ENCODE assay signal across 28 cellular contexts in the genomic region with DNA sequence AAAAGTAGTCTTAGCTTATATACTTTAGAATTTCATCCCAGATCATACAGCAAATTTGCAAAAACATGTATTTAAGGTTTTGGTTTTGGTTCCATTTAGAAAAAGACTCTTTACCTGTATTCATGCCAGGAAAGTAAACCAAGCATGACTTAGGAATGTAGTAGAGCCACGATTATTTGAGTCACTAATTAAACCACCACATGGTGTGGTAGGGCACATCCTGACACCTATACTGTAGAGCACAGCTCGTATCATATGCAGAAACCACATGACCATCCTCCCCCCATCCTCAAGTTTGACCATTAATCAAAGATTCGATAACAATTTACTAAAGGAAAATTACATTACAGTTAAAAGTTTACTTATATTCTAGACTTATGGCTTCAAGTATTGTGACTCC.
DNase-seq lines count a peak whose midpoint lies in the region; ATAC-seq and TF ChIP-seq lines count a peak whose summit lies in the region.
"Had no signal": no experiment of that assay in that cellular context is flagged by ENCODE, and none has a peak within 500 bp of the region (broad histone marks: within the 10 kb centered on the region; RNA-seq: fewer than 3 reads in every experiment).

No MANE protein-coding gene starts in this region.

- no peak overlapping the region for H3K4me3 ChIP-seq in astrocyte of the cerebellum (ENCODE audit: low read depth, low read length)
- H3K4me3 ChIP-seq: left ventricle myocardium inferior, pancreas, Peyer's patch, right lobe of liver, tibial nerve had no signal

- TF ChIP-seq CTCF in HFFc6 (IDR thresholded peaks at IDR 0.05) (no peak), astrocyte of the cerebellum (IDR thresholded peaks at IDR 0.05; ENCODE audit: low read depth, low read length, missing control alignments) (no peak)

- H3K9me3 Mint-ChIP-seq in HFFc6: no peaks in the 10 kb centered on the region
- H3K9me3 Mint-ChIP-seq in activated naive CD8-positive, alpha-beta T cell treated with anti-CD3 and anti-CD28 coated beads, Interleukin-2, amount 50 U/mL, for 24 hours: no peaks in the 10 kb centered on the region
- H3K9me3 Mint-ChIP-seq: activated naive CD4-positive, alpha-beta T cell treated with anti-CD3 and anti-CD28 coated beads, Interleukin-2, amount 10 ng/mL, durations not matched to agents 7 days and 5 days; H9; natural killer cell treated with Interleukin-12 subunit alpha and Interleukin-12 subunit beta and Interleukin-15 and Interleukin-18, amount 100 ng/mL, for 72 hours; stimulated activated naive CD8-positive, alpha-beta T cell treated with anti-CD3 and anti-CD28 coated beads, Interleukin-15, amount 100 ng/mL, for 72 hours had no signal

- H3K36me3 Mint-ChIP-seq in HFFc6 (ENCODE audit: low read depth): no peaks in the 10 kb centered on the region
- no peaks in the 10 kb centered on the region for H3K36me3 Mint-ChIP-seq in activated naive CD8-positive, alpha-beta T cell treated with anti-CD3 and anti-CD28 coated beads, Interleukin-2, amount 50 U/mL, for 24 hours (ENCODE audit: low read depth)
- H3K36me3 Mint-ChIP-seq: activated naive CD4-positive, alpha-beta T cell treated with anti-CD3 and anti-CD28 coated beads, Interleukin-2, amount 10 ng/mL, durations not matched to agents 7 days and 5 days; natural killer cell treated with Interleukin-12 subunit alpha and Interleukin-12 subunit beta and Interleukin-15 and Interleukin-18, amount 100 ng/mL, for 72 hours had no signal

- DNase-seq in ACHN (peak; percentile 73), HFFc6 (no peak), astrocyte of the cerebellum (ENCODE audit: low read depth) (peak; percentile 42), glomerular visceral epithelial cell (ENCODE audit: extremely low spot score) (peak; percentile 76), NOMO-1 treated with DMSO at 0.1 percent for 48 hours (lab: John Stamatoyannopoulos, UW; ENCODE audit: unreplicated experiment) (no peak), cerebellum (ENCODE audit: low spot score) (no peak), DMS114 treated with DMSO at 0.1 percent for 48 hours (lab: John Stamatoyannopoulos, UW; ENCODE audit: unreplicated experiment) (no peak)
- no peak for DNase-seq in activated naive CD8-positive, alpha-beta T cell treated with anti-CD3 and anti-CD28 coated beads, Interleukin-2, amount 50 U/mL, for 24 hours
- DNase-seq: 8988T; activated CD4-positive, alpha-beta T cell treated with anti-CD3 and anti-CD28 coated beads for 4 hours; activated naive CD4-positive, alpha-beta T cell treated with anti-CD3 and anti-CD28 coated beads, Interleukin-2, amount 10 ng/mL, durations not matched to agents 7 days and 5 days; aorta; BE2C; Calu3; effector memory CD4-positive, alpha-beta T cell; H9; head of caudate nucleus; Karpas-422; left ventricle myocardium inferior; midbrain; NCI-H2029 treated with DMSO at 0.1 percent for 48 hours; pancreas; Peyer's patch; right lobe of liver; T-helper 17 cell had no signal

- H3K4me1 Mint-ChIP-seq in HFFc6 (ENCODE audit: low read depth): peaks cover 37% of the 10 kb centered on the region
- H3K4me1 Mint-ChIP-seq in activated naive CD8-positive, alpha-beta T cell treated with anti-CD3 and anti-CD28 coated beads, Interleukin-2, amount 50 U/mL, for 24 hours: peaks cover 13% of the 10 kb centered on the region
- H3K4me1 Mint-ChIP-seq: T-helper 17 cell had no signal

- ATAC-seq in activated naive CD8-positive, alpha-beta T cell treated with anti-CD3 and anti-CD28 coated beads, Interleukin-2, amount 50 U/mL, for 24 hours: no peak
- ATAC-seq: natural killer cell treated with Interleukin-12 subunit alpha and Interleukin-12 subunit beta and Interleukin-15 and Interleukin-18, amount 100 ng/mL, for 72 hours; pancreas; T-helper 17 cell had no signal

- H3K27me3 Mint-ChIP-seq in HFFc6 (ENCODE audit: insufficient read depth): no peaks in the 10 kb centered on the region; the same call in none of the 2 replicates
- H3K27me3 Mint-ChIP-seq in activated naive CD8-positive, alpha-beta T cell treated with anti-CD3 and anti-CD28 coated beads, Interleukin-2, amount 50 U/mL, for 24 hours: peaks cover 23% of the 10 kb centered on the region
- H3K27me3 Mint-ChIP-seq: activated naive CD4-positive, alpha-beta T cell treated with anti-CD3 and anti-CD28 coated beads, Interleukin-2, amount 10 ng/mL, durations not matched to agents 7 days and 5 days; natural killer cell treated with Interleukin-12 subunit alpha and Interleukin-12 subunit beta and Interleukin-15 and Interleukin-18, amount 100 ng/mL, for 72 hours had no signal

- in situ Hi-C loops in ACHN (cut with HindIII; ENCODE audit: low pct_ligation_motif_present, low pct_unique_long_range_greater_than_20kb, low sequenced_read_pairs) (no loop called here), astrocyte of the cerebellum (cut with HindIII; ENCODE audit: low sequenced_read_pairs) (no loop called here)

- peak overlapping the region; percentile 77; the same call in 1 of the 2 replicates for H3K27ac Mint-ChIP-seq in HFFc6
- H3K27ac Mint-ChIP-seq in activated naive CD8-positive, alpha-beta T cell treated with anti-CD3 and anti-CD28 coated beads, Interleukin-2, amount 50 U/mL, for 24 hours: no peak overlapping the region
- H3K27ac Mint-ChIP-seq: activated naive CD4-positive, alpha-beta T cell treated with anti-CD3 and anti-CD28 coated beads, Interleukin-2, amount 10 ng/mL, durations not matched to agents 7 days and 5 days; H9; natural killer cell treated with Interleukin-12 subunit alpha and Interleukin-12 subunit beta and Interleukin-15 and Interleukin-18, amount 100 ng/mL, for 72 hours; stimulated activated naive CD8-positive, alpha-beta T cell treated with anti-CD3 and anti-CD28 coated beads, Interleukin-15, amount 100 ng/mL, for 72 hours; T-helper 17 cell had no signal

- H3K4me3 Mint-ChIP-seq in HFFc6: peak overlapping the region; percentile 57
- no peak overlapping the region for H3K4me3 Mint-ChIP-seq in activated naive CD8-positive, alpha-beta T cell treated with anti-CD3 and anti-CD28 coated beads, Interleukin-2, amount 50 U/mL, for 24 hours
- H3K4me3 Mint-ChIP-seq: activated naive CD4-positive, alpha-beta T cell treated with anti-CD3 and anti-CD28 coated beads, Interleukin-2, amount 10 ng/mL, durations not matched to agents 7 days and 5 days; H9; T-helper 17 cell had no signal

Comparison
In these comparisons a context has a peak if more than half of its experiments do, and no peak if none do; other contexts are left out.
1. DNase-seq: peak in ACHN (single experiment), astrocyte of the cerebellum (single experiment) and glomerular visceral epithelial cell (single experiment); none in HFFc6 (single experiment), activated naive CD8-positive, alpha-beta T cell treated with anti-CD3 and anti-CD28 coated beads, Interleukin-2, amount 50 U/mL, for 24 hours (single experiment), NOMO-1 treated with DMSO at 0.1 percent for 48 hours (single experiment), cerebellum (single experiment) and DMS114 treated with DMSO at 0.1 percent for 48 hours (single experiment).